ENCODE assay signal across 17 cellular contexts in genomic region chr12:39612250-39612649, GRCh38. TPM values are rescaled to one million over a fixed set of nuclear protein-coding genes. Genes with fewer than 3 reads are reported as not detected.
DNase-seq lines count a peak whose midpoint lies in the region; ATAC-seq and TF ChIP-seq lines count a peak whose summit lies in the region.
"Had no signal": no experiment of that assay in that cellular context is flagged by ENCODE, and none has a peak within 500 bp of the region (broad histone marks: within the 10 kb centered on the region; RNA-seq: fewer than 3 reads in every experiment).

No MANE protein-coding gene starts in this region.

- no peaks in the 10 kb centered on the region for H3K9me3 ChIP-seq in left ventricle myocardium inferior (replicated peaks)
- H3K9me3 ChIP-seq in heart left ventricle = no peaks in the 10 kb centered on the region
- H3K9me3 ChIP-seq in adipocyte (ENCODE audit: control insufficient read depth, low read length) = no peaks in the 10 kb centered on the region
- H3K9me3 ChIP-seq in MG63 = no peaks in the 10 kb centered on the region
- H3K9me3 ChIP-seq: BLaER1 treated with 17β-estradiol and CSF1 and Interleukin-3, amounts not matched to agents 10 nM and 100 nM had no signal

- H3K27ac ChIP-seq in left ventricle myocardium inferior (replicated peaks) (peak overlapping the region; percentile 85), heart left ventricle (peak overlapping the region in 5 of 12 donors; percentile 9 to 57 (median 19)), caudate nucleus (ENCODE audit: low read depth, low read length) (no peak overlapping the region)
- H3K27ac ChIP-seq: BLaER1 treated with 17β-estradiol and CSF1 and Interleukin-3, amounts not matched to agents 10 nM and 100 nM; HL-60 had no signal

- H3K27me3 ChIP-seq in left ventricle myocardium inferior (ENCODE audit: low read depth) (no peaks in the 10 kb centered on the region), heart left ventricle (no peaks in the 10 kb centered on the region), adipocyte (replicated peaks; ENCODE audit: control insufficient read depth, insufficient read depth, low read length) (no peaks in the 10 kb centered on the region), MG63 (no peaks in the 10 kb centered on the region)
- H3K27me3 ChIP-seq: BLaER1 treated with 17β-estradiol and CSF1 and Interleukin-3, amounts not matched to agents 10 nM and 100 nM had no signal

- peak; percentile 52 to 74 for ATAC-seq in activated CD4-positive, CD25-positive, alpha-beta regulatory T cell treated with anti-CD3 and anti-CD28 coated beads, Interleukin-2, amount 50 U/mL, for 24 hours
- ATAC-seq in heart left ventricle = no peak
- ATAC-seq: GM23338 had no signal

- no peak overlapping the region for H3K9ac ChIP-seq in adipocyte (ENCODE audit: low read length)
- H3K9ac ChIP-seq: BLaER1 treated with 17β-estradiol and CSF1 and Interleukin-3, amounts not matched to agents 10 nM and 100 nM had no signal

- 64 to 92% (median 79%) methylated on average over 2 of the region's 2 CpGs for WGBS in heart left ventricle, 4 donors

- H3K4me3 ChIP-seq in left ventricle myocardium inferior = no peak overlapping the region
- no peak overlapping the region for H3K4me3 ChIP-seq in heart left ventricle
- H3K4me3 ChIP-seq in adipocyte (ENCODE audit: low read length) = peak overlapping the region; percentile 45
- no peak overlapping the region for H3K4me3 ChIP-seq in MG63
- H3K4me3 ChIP-seq: BLaER1 treated with 17β-estradiol and CSF1 and Interleukin-3, amounts not matched to agents 10 nM and 100 nM; GM23338 had no signal

- TF ChIP-seq POLR2A in heart left ventricle (IDR thresholded peaks at IDR 0.05) = no peak

- peaks cover under 1% of the 10 kb centered on the region for H3K36me3 ChIP-seq in left ventricle myocardium inferior
- H3K36me3 ChIP-seq in heart left ventricle = no peaks in the 10 kb centered on the region
- H3K36me3 ChIP-seq in adipocyte (ENCODE audit: control insufficient read depth, insufficient read depth, low read length, severe bottlenecking) = peaks cover 38% of the 10 kb centered on the region
- H3K36me3 ChIP-seq in MG63 = no peaks in the 10 kb centered on the region
- H3K36me3 ChIP-seq: BLaER1 treated with 17β-estradiol and CSF1 and Interleukin-3, amounts not matched to agents 10 nM and 100 nM had no signal

- intact Hi-C loops in left ventricle myocardium inferior (cut with micrococcal nuclease) = no loop called here
- intact Hi-C loops in heart left ventricle (cut with DNase I) = loop anchor here in 2 of 10 donors (10.0 kb wide), 2 partner anchors 167 to 493 kb away; partner anchors contain the start of genes KIF21A (in 2 of the 2) and SLC2A13 (in 1 of the 2)

- no peak for TF ChIP-seq CTCF in left ventricle myocardium inferior (IDR thresholded peaks at IDR 0.05; ENCODE audit: borderline replicate concordance)
- TF ChIP-seq CTCF in heart left ventricle (IDR thresholded peaks at IDR 0.05) = no peak

- no peak for DNase-seq in activated CD4-positive, CD25-positive, alpha-beta regulatory T cell treated with anti-CD3 and anti-CD28 coated beads, Interleukin-2, amount 50 U/mL, for 72 hours
- DNase-seq in left ventricle myocardium inferior (no peak), heart left ventricle (no peak), adipocyte (ENCODE audit: low read depth) (no peak), cerebellar cortex (ENCODE audit: low spot score) (no peak), caudate nucleus (lab: John Stamatoyannopoulos, UW) (no peak), MG63 (no peak)
- DNase-seq: ACHN; CD4-positive, alpha-beta memory T cell; DMS79; H7 had no signal

- H3K4me1 ChIP-seq in left ventricle myocardium inferior = peaks cover 38% of the 10 kb centered on the region
- peaks cover 0 to 23% (median 2%) of the 10 kb centered on the region in 12 donors for H3K4me1 ChIP-seq in heart left ventricle
- H3K4me1 ChIP-seq in adipocyte (ENCODE audit: control insufficient read depth, insufficient read depth, low read length) = peaks cover 27% of the 10 kb centered on the region

RNA-seq across cellular contexts. Expression of gene ABCD2, which starts 7.4 kb away (rescaled TPM):
- 6.5 TPM for total RNA-seq in left ventricle myocardium inferior
- total RNA-seq in heart left ventricle = 1 to 10 TPM; 3.4 to 8.6 (median 6.7) TPM
- 1 to 10 TPM in 1 of 2 donors, under 1 TPM in 1; 0.39 to 1.4 TPM for polyA plus RNA-seq in heart left ventricle
- not detected in 2 replicates for total RNA-seq in MG63 (2014; rRNA removed; shearing (Covaris generic); ENCODE audit: low replicate concordance)
- total RNA-seq: A172, G401, GM23338, H7 had no signal
- polyA plus RNA-seq: GM23338 had no signal

Comparison
In these comparisons a context has a peak if more than half of its experiments do, and no peak if none do; other contexts are left out.
1. ATAC-seq: peak in activated CD4-positive, CD25-positive, alpha-beta regulatory T cell treated with anti-CD3 and anti-CD28 coated beads, Interleukin-2, amount 50 U/mL, for 24 hours (2 of 2); none in heart left ventricle (0 of 4).